ENCODE assay signal across 24 cellular contexts in genomic region chr14:79871164-79871563, GRCh38.
A peak's percentile ranks its signal among the peaks of the same experiment; 100 is the strongest.
DNase-seq lines count a peak whose midpoint lies in the region; ATAC-seq, FAIRE-seq and TF ChIP-seq lines count a peak whose summit lies in the region.
"Had no signal": no experiment of that assay in that cellular context is flagged by ENCODE, and none has a peak within 500 bp of the region (broad histone marks: within the 10 kb centered on the region; RNA-seq: fewer than 3 reads in every experiment).

No MANE protein-coding gene starts in this region.

- POLR2A ChIA-PET in A549 (lab: Yijun Ruan, JAX) = no interaction called here

- WGBS in A549 (ENCODE audit: missing lambda C conversion rate) = 38% methylated on average over 1 of the region's 1 CpG

- no peak for FAIRE-seq in A549 (lab: Jason Lieb, UNC)
- FAIRE-seq: GM12891, H54, HTR-8/SVneo had no signal

- no peaks in the 10 kb centered on the region for H3K9me3 Mint-ChIP-seq in activated T-cell treated with anti-CD3 and anti-CD28 coated beads, Interleukin-2, amount 50 U/mL, for 24 hours
- H3K9me3 Mint-ChIP-seq: GM23338 had no signal

- DNase-seq in A549 (ENCODE audit: low read depth in 1 of 2, low spot score in 1 of 2) (no peak), NCI-H526 treated with DMSO at 0.1 percent for 48 hours (lab: John Stamatoyannopoulos, UW) (peak; percentile 54), amniotic epithelial cell (ENCODE audit: low read depth) (peak; percentile 18), retinal pigment epithelial cell (ENCODE audit: low read depth) (peak; percentile 12), A172 (ENCODE audit: low spot score) (no peak)
- no peak for DNase-seq in activated T-cell treated with anti-CD3 and anti-CD28 coated beads, Interleukin-2, amount 50 U/mL, for 24 hours
- DNase-seq: 8988T; ACHN; BE2C; C1 segment of cervical spinal cord; CD4-positive, CD25-positive, alpha-beta regulatory T cell; CD8-positive, alpha-beta memory T cell; COR-L47; DMS 273 treated with DMSO at 0.1 percent for 48 hours; DMS53; DND-41; EL; HCEC 1CT; HFFc6 had no signal

- no peaks in the 10 kb centered on the region for H3K4me1 ChIP-seq in A549
- H3K4me1 ChIP-seq: BE2C had no signal

- TF ChIP-seq CTCF in A549 (IDR thresholded peaks at IDR 0.05) (no peak), retinal pigment epithelial cell (conservative IDR thresholded peaks at IDR 0.05; ENCODE audit: low read depth, low read length) (no peak)

- no peaks in the 10 kb centered on the region for H3K27me3 Mint-ChIP-seq in activated T-cell treated with anti-CD3 and anti-CD28 coated beads, Interleukin-2, amount 50 U/mL, for 24 hours
- H3K27me3 Mint-ChIP-seq: CD8-positive, alpha-beta memory T cell had no signal

- H3K4me3 ChIP-seq in A549 = no peak overlapping the region
- H3K4me3 ChIP-seq in retinal pigment epithelial cell (ENCODE audit: low read length) = no peak overlapping the region
- H3K4me3 ChIP-seq: GM23338 had no signal

- ATAC-seq in A549 = no peak
- no peak for ATAC-seq in HG03439 (IDR thresholded peaks at IDR 0.05; ENCODE audit: unreplicated experiment)
- ATAC-seq: GM23338 had no signal

- no peak overlapping the region for H3K27ac ChIP-seq in A549

- no peaks in the 10 kb centered on the region for H3K9me3 ChIP-seq in A549
- H3K9me3 ChIP-seq: BE2C had no signal

- H3K4me2 ChIP-seq in A549 = no peak overlapping the region
- H3K4me2 ChIP-seq: GM23338 had no signal

- no peaks in the 10 kb centered on the region for H3K36me3 Mint-ChIP-seq in activated T-cell treated with anti-CD3 and anti-CD28 coated beads, Interleukin-2, amount 50 U/mL, for 24 hours (ENCODE audit: low read depth)
- H3K36me3 Mint-ChIP-seq: CD4-positive, CD25-positive, alpha-beta regulatory T cell had no signal

- CTCF ChIA-PET in A549 (lab: Yijun Ruan, JAX) = no interaction called here

- no peak overlapping the region for H3K27ac Mint-ChIP-seq in activated T-cell treated with anti-CD3 and anti-CD28 coated beads, Interleukin-2, amount 50 U/mL, for 24 hours
- H3K27ac Mint-ChIP-seq: CD4-positive, CD25-positive, alpha-beta regulatory T cell; CD8-positive, alpha-beta memory T cell; GM23338; HFFc6 had no signal

- no peaks in the 10 kb centered on the region for H3K4me1 Mint-ChIP-seq in activated T-cell treated with anti-CD3 and anti-CD28 coated beads, Interleukin-2, amount 50 U/mL, for 24 hours (ENCODE audit: low read depth)
- H3K4me1 Mint-ChIP-seq: CD4-positive, CD25-positive, alpha-beta regulatory T cell; CD8-positive, alpha-beta memory T cell; GM23338 had no signal

- no peak for TF ChIP-seq RAD21 in A549 (conservative IDR thresholded peaks at IDR 0.05 in 1 of 2, IDR thresholded peaks at IDR 0.05 in 1 of 2)

- TF ChIP-seq POLR2A in A549 (IDR thresholded peaks at IDR 0.05; ENCODE audit: low read length) = no peak

- H3K4me3 Mint-ChIP-seq in activated T-cell treated with anti-CD3 and anti-CD28 coated beads, Interleukin-2, amount 50 U/mL, for 24 hours = no peak overlapping the region
- H3K4me3 Mint-ChIP-seq: CD4-positive, CD25-positive, alpha-beta regulatory T cell; CD8-positive, alpha-beta memory T cell; GM23338; HFFc6 had no signal

- no peak for TF ChIP-seq EP300 in A549 (IDR thresholded peaks at IDR 0.05)

TF ChIP-seq in A549, 52 proteins besides CTCF, POLR2A, EP300 and RAD21:
- peak; percentile 61 for TF ChIP-seq MAFK (IDR thresholded peaks at IDR 0.05; ENCODE audit: partially characterized antibody)
- TF ChIP-seq MAZ (IDR thresholded peaks at IDR 0.05; ENCODE audit: borderline replicate concordance, low read depth, low read length) = no peak
- TF ChIP-seq BHLHE40 (IDR thresholded peaks at IDR 0.05; ENCODE audit: low read depth, low read length) = no peak

Comparison
In these comparisons a context has a peak if more than half of its experiments do, and no peak if none do; other contexts are left out.
1. DNase-seq: peak in NCI-H526 treated with DMSO at 0.1 percent for 48 hours (single experiment), amniotic epithelial cell (single experiment) and retinal pigment epithelial cell (single experiment); none in A549 (0 of 2), A172 (single experiment) and activated T-cell treated with anti-CD3 and anti-CD28 coated beads, Interleukin-2, amount 50 U/mL, for 24 hours (single experiment).